Comparison of ENCODE assay signal across 22 cellular contexts in the genomic region with DNA sequence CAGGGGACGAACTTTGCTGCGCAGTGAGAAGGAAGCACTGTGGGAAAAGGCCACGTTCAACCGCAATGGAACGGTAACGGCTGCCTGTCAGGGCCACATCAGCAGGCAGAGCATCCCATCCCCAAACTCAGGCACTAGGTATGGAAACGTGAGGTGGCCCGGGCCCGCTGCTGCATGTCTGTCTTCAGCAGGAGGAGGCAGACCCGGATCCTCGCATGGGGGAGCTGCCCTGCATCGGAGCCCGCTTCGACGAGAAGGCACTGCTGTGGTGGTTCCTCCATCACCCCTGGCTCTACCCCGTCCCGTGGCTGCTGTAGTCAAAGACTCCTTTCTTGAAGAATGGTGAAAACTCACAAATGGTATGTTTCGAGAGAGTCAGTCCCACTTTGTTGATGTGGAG.
DNase-seq lines count a peak whose midpoint lies in the region; ATAC-seq, FAIRE-seq and TF ChIP-seq lines count a peak whose summit lies in the region.
"Had no signal": no experiment of that assay in that cellular context is flagged by ENCODE, and none has a peak within 500 bp of the region (broad histone marks: within the 10 kb centered on the region; RNA-seq: fewer than 3 reads in every experiment).

No MANE protein-coding gene starts in this region.

- H3K18ac ChIP-seq in mesenchymal stem cell (ENCODE audit: low read depth in 1 of 2, low read length in 2 of 2), result no peak overlapping the region

- H3K23ac ChIP-seq in mesenchymal stem cell (ENCODE audit: low read length in 2 of 2), result no peak overlapping the region

- no peaks in the 10 kb centered on the region for H3K27me3 Mint-ChIP-seq in osteocyte (ENCODE audit: unreplicated experiment)
- H3K27me3 Mint-ChIP-seq: B cell; CD4-positive, CD25-positive, alpha-beta regulatory T cell had no signal

- no peaks in the 10 kb centered on the region for H3K79me1 ChIP-seq in mesenchymal stem cell (replicated peaks; ENCODE audit: low read length, poor library complexity, severe bottlenecking)

- peaks cover 4% of the 10 kb centered on the region for H3K36me3 Mint-ChIP-seq in osteocyte (ENCODE audit: unreplicated experiment)

- H3K4me2 ChIP-seq in HepG2 (ENCODE audit: low read depth, low read length) (no peak overlapping the region), mesenchymal stem cell (ENCODE audit: low read length, poor library complexity, severe bottlenecking) (no peak overlapping the region)
- H3K4me2 ChIP-seq: BLaER1 had no signal

- POLR2A ChIA-PET in HepG2 (lab: Yijun Ruan, JAX), result no interaction called here

- H3K9me3 Mint-ChIP-seq in osteocyte (ENCODE audit: unreplicated experiment), result no peaks in the 10 kb centered on the region
- H3K9me3 Mint-ChIP-seq: CD4-positive, CD25-positive, alpha-beta regulatory T cell had no signal

- H3K4me3 ChIP-seq in HepG2 (replicated peaks in 1 of 3; ENCODE audit: insufficient read depth in 1 of 3, low read depth in 2 of 3, low read length in 3 of 3), result no peak overlapping the region
- no peak overlapping the region for H3K4me3 ChIP-seq in right lobe of liver
- H3K4me3 ChIP-seq in mesenchymal stem cell (ENCODE audit: insufficient read depth in 1 of 2, low read depth in 1 of 2, low read length in 2 of 2), result no peak overlapping the region
- H3K4me3 ChIP-seq in psoas muscle, result no peak overlapping the region
- H3K4me3 ChIP-seq: BLaER1, GM23248 had no signal

- peaks cover 6% of the 10 kb centered on the region for H3K4me1 Mint-ChIP-seq in osteocyte (ENCODE audit: unreplicated experiment)
- H3K4me1 Mint-ChIP-seq: CD4-positive, CD25-positive, alpha-beta regulatory T cell had no signal

- H4K91ac ChIP-seq in mesenchymal stem cell (ENCODE audit: low read length), result peak overlapping the region; percentile 18

- H3K27ac Mint-ChIP-seq in osteocyte (ENCODE audit: unreplicated experiment), result no peak overlapping the region
- H3K27ac Mint-ChIP-seq: B cell; CD4-positive, CD25-positive, alpha-beta regulatory T cell; CD8-positive, alpha-beta T cell had no signal

- H2BK15ac ChIP-seq in mesenchymal stem cell (ENCODE audit: low read depth, poor library complexity, severe bottlenecking), result no peak overlapping the region

- H4K20me1 ChIP-seq in HepG2 (ENCODE audit: insufficient read depth, low read length), result no peaks in the 10 kb centered on the region
- H4K20me1 ChIP-seq: BLaER1 had no signal

- no peak for FAIRE-seq in HepG2 (lab: Jason Lieb, UNC)
- FAIRE-seq: A204.1, G401.6, GM12892, H1 had no signal

- DNase-seq in HepG2 (ENCODE audit: low spot score) (no peak), right lobe of liver (no peak), mesenchymal stem cell (no peak), osteocyte (ENCODE audit: extremely low spot score, unreplicated experiment) (peak; percentile 82), NCI-H146 treated with DMSO at 0.1 percent for 48 hours (lab: John Stamatoyannopoulos, UW; ENCODE audit: unreplicated experiment) (no peak), psoas muscle (no peak), retina (no peak)
- DNase-seq: Caco-2; CD4-positive, CD25-positive, alpha-beta regulatory T cell; CD8-positive, alpha-beta T cell; DMS153; DND-41; GM23248; H7; HCEC 1CT had no signal

- H3K14ac ChIP-seq in mesenchymal stem cell (ENCODE audit: low read length in 2 of 2), result no peak overlapping the region

- H2BK5ac ChIP-seq in mesenchymal stem cell (ENCODE audit: low read depth, low read length, poor library complexity, severe bottlenecking), result no peak overlapping the region

- no peak overlapping the region for H3K27ac ChIP-seq in HepG2 (ENCODE audit: extremely low read length, insufficient read depth, low read length)
- H3K27ac ChIP-seq in right lobe of liver, result no peak overlapping the region
- peak overlapping the region; percentile 39 for H3K27ac ChIP-seq in mesenchymal stem cell (ENCODE audit: low read length, poor library complexity, severe bottlenecking)
- H3K27ac ChIP-seq in psoas muscle, result no peak overlapping the region
- H3K27ac ChIP-seq: BLaER1, C4-2B, GM23248 had no signal

- no peak overlapping the region for H3K4me3 Mint-ChIP-seq in osteocyte (ENCODE audit: unreplicated experiment)
- H3K4me3 Mint-ChIP-seq: B cell; CD4-positive, CD25-positive, alpha-beta regulatory T cell; CD8-positive, alpha-beta T cell had no signal

- H3K9me3 ChIP-seq in HepG2 (ENCODE audit: low read length), result no peaks in the 10 kb centered on the region
- H3K9me3 ChIP-seq in right lobe of liver, result no peaks in the 10 kb centered on the region
- no peaks in the 10 kb centered on the region for H3K9me3 ChIP-seq in mesenchymal stem cell (ENCODE audit: control insufficient read depth, low read length)
- H3K9me3 ChIP-seq in psoas muscle, result no peaks in the 10 kb centered on the region
- H3K9me3 ChIP-seq: Caco-2 had no signal

- H2BK120ac ChIP-seq in mesenchymal stem cell (ENCODE audit: low read depth, low read length), result no peak overlapping the region

- H4K8ac ChIP-seq in mesenchymal stem cell (ENCODE audit: low read length), result no peak overlapping the region

- no peak overlapping the region for H2BK12ac ChIP-seq in mesenchymal stem cell (ENCODE audit: low read length in 2 of 2)

- peaks cover 0 to 4% of the 10 kb centered on the region in 2 experiments; a peak in 2 of 5 replicates for H3K36me3 ChIP-seq in HepG2 (replicated peaks in 1 of 2; ENCODE audit: control insufficient read depth in 1 of 2, insufficient read depth in 2 of 2, low read length in 2 of 2)
- no peaks in the 10 kb centered on the region for H3K36me3 ChIP-seq in right lobe of liver
- peaks cover 0 to 3% of the 10 kb centered on the region in 2 experiments for H3K36me3 ChIP-seq in mesenchymal stem cell (ENCODE audit: control insufficient read depth in 1 of 2, insufficient read depth in 2 of 2, low read depth in 1 of 2, low read length in 2 of 2)
- peaks cover 0 to 3% of the 10 kb centered on the region in 2 donors for H3K36me3 ChIP-seq in psoas muscle (ENCODE audit: insufficient read depth in 1 of 2, low read depth in 1 of 2)

- H2AK5ac ChIP-seq in mesenchymal stem cell (ENCODE audit: low read length, severe bottlenecking), result peak overlapping the region; percentile 29

- intact Hi-C loops in HepG2 (cut with micrococcal nuclease; ENCODE audit: unreplicated experiment), result loop anchor here (10.0 kb wide), 1 partner anchor 162 kb away; no protein-coding TSS in a partner anchor
- intact Hi-C loops in right lobe of liver (cut with DNase I), result no loop called here
- intact Hi-C loops in psoas muscle (cut with DNase I), result loop anchor here in 1 of 2 donors (10.0 kb wide), 1 partner anchor 482 kb away; no protein-coding TSS in a partner anchor

- H3K9ac ChIP-seq in HepG2 (ENCODE audit: insufficient read depth, low read depth, low read length) (no peak overlapping the region), mesenchymal stem cell (ENCODE audit: low read length) (no peak overlapping the region)
- H3K9ac ChIP-seq: BLaER1, GM23248 had no signal

- in situ Hi-C loops in HepG2 (cut with HindIII; ENCODE audit: extremely low pct_ligation_motif_present, low pct_unique_long_range_greater_than_20kb), result no loop called here

- TF ChIP-seq POLR2A in HepG2 (IDR thresholded peaks at IDR 0.05; ENCODE audit: insufficient read depth in 1 of 2, low read depth in 2 of 2, low read length in 2 of 2), result no peak
- TF ChIP-seq POLR2A in right lobe of liver (IDR thresholded peaks at IDR 0.05), result no peak

- BruUV-seq in HepG2 (replicated peaks; lab: Mats Ljungman, UMichigan), result no TSS peak

- no peak for TF ChIP-seq CTCF in HepG2 (CRISPR knock-in tag; IDR thresholded peaks at IDR 0.05)
- TF ChIP-seq CTCF in right lobe of liver (IDR thresholded peaks at IDR 0.05), result no peak
- TF ChIP-seq CTCF in osteocyte (IDR thresholded peaks at IDR 0.05), result no peak
- TF ChIP-seq CTCF in psoas muscle (IDR thresholded peaks at IDR 0.05), result no peak

- CTCF ChIA-PET in HepG2 (lab: Yijun Ruan, JAX; ENCODE audit: low intra/inter-chr PET ratio, low total read pairs), result no interaction called here

- H3K4ac ChIP-seq in mesenchymal stem cell (ENCODE audit: low read depth in 1 of 2, low read length in 2 of 2), result no peak overlapping the region

- H3K79me2 ChIP-seq in HepG2 (ENCODE audit: insufficient read depth, low read length), result no peaks in the 10 kb centered on the region

- TF ChIP-seq EP300 in HepG2 (IDR thresholded peaks at IDR 0.05; ENCODE audit: low read depth in 2 of 2, low read length in 2 of 2) (no peak), HepG2 (CRISPR knock-in tag; IDR thresholded peaks at IDR 0.05; ENCODE audit: borderline replicate concordance) (no peak)

- ATAC-seq in HepG2 (no peak), right lobe of liver (no peak), psoas muscle (no peak)
- ATAC-seq: CD8-positive, alpha-beta T cell had no signal

- H3K4me1 ChIP-seq in HepG2 (ENCODE audit: insufficient read depth, low read length), result peaks cover 15% of the 10 kb centered on the region
- no peaks in the 10 kb centered on the region for H3K4me1 ChIP-seq in right lobe of liver
- peaks cover 16% of the 10 kb centered on the region for H3K4me1 ChIP-seq in mesenchymal stem cell (ENCODE audit: control insufficient read depth, insufficient read depth, low read depth, low read length)
- H3K4me1 ChIP-seq in psoas muscle, result no peaks in the 10 kb centered on the region
- H3K4me1 ChIP-seq: BLaER1 had no signal

- 99% methylated on average over 18 of the region's 18 CpGs for WGBS in HepG2 (ENCODE audit: low lambda C conversion rate)
- WGBS in right lobe of liver (ENCODE audit: insufficient coverage, low coverage, low lambda C conversion rate, missing lambda C conversion rate), result 93% methylated on average over 5 of the region's 18 CpGs
- WGBS in mesenchymal stem cell, result 95% methylated on average over 18 of the region's 18 CpGs
- WGBS in psoas muscle, 3 donors, result 94 to 95% (median 94%) methylated on average over 18 of the region's 18 CpGs

- no peak for TF ChIP-seq RAD21 in HepG2 (CRISPR knock-in tag; IDR thresholded peaks at IDR 0.05)

- no peaks in the 10 kb centered on the region for H3K27me3 ChIP-seq in HepG2 (ENCODE audit: control insufficient read depth in 1 of 2, insufficient read depth in 2 of 2, low read length in 2 of 2)
- H3K27me3 ChIP-seq in right lobe of liver, result no peaks in the 10 kb centered on the region
- no peaks in the 10 kb centered on the region for H3K27me3 ChIP-seq in mesenchymal stem cell (ENCODE audit: control insufficient read depth in 1 of 2, insufficient read depth in 1 of 2, low read length in 2 of 2)
- no peaks in the 10 kb centered on the region for H3K27me3 ChIP-seq in psoas muscle (ENCODE audit: insufficient read depth in 3 of 3, low read length in 2 of 3)
- H3K27me3 ChIP-seq: BLaER1 had no signal

- H2AFZ ChIP-seq in HepG2 (ENCODE audit: low read length) (no peak overlapping the region), mesenchymal stem cell (ENCODE audit: low read depth, low read length) (no peak overlapping the region)
- H2AFZ ChIP-seq: GM23248 had no signal

TF ChIP-seq in HepG2, 621 proteins besides CTCF, POLR2A, EP300 and RAD21 (continues in another document):
- TF ChIP-seq PAX8 (CRISPR knock-in tag; IDR thresholded peaks at IDR 0.05; ENCODE audit: borderline replicate concordance), result no peak
